ENCODE assay signal across 17 cellular contexts in the genomic region with DNA sequence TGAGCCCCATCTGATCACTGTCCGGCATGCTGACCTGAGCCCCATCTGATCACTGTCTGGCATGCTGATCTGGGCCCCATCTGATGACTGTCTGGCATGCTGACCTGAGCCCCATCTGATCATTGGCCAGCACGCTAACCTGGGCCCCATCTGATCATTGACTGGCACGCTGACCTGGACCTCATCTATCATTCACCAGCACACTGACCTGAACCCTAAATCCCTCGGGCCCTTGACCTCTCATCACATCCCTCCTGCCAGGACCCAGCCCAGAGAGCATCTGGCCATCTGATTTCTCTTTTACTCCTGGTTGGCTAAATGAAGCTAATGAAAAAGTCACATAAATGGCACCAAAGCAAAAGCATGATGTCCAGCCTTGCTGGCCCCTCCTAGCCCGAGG.
"Had no signal": no experiment of that assay in that cellular context is flagged by ENCODE, and none has a peak within 500 bp of the region (broad histone marks: within the 10 kb centered on the region; RNA-seq: fewer than 3 reads in every experiment).

No MANE protein-coding gene starts in this region.

- H3K4me3 ChIP-seq: adrenal gland, cardiac muscle cell, skin epidermis, upper lobe of left lung had no signal

- H3K27me3 ChIP-seq: adrenal gland, cardiac muscle cell, upper lobe of left lung had no signal

- FAIRE-seq: islet of Langerhans had no signal

- H3K27ac ChIP-seq: adrenal gland, cardiac muscle cell, parathyroid adenoma, skin epidermis, upper lobe of left lung, WERI-Rb-1 had no signal

- ATAC-seq: activated CD4-positive, alpha-beta T cell treated with anti-CD3 and anti-CD28 coated beads for 36 hours; activated CD8-positive, alpha-beta T cell treated with anti-CD3 and anti-CD28 coated beads for 36 hours; activated T-helper 17 cell treated with anti-CD3 and anti-CD28 coated beads, Interleukin-2, amount 50 U/mL, for 72 hours; esophagus mucosa; left ventricle myocardium superior; T-helper 17 cell had no signal

- H3K36me3 ChIP-seq: adrenal gland, cardiac muscle cell, upper lobe of left lung, WERI-Rb-1 had no signal

- H3K4me1 ChIP-seq: adrenal gland had no signal

- H3K9ac ChIP-seq: parathyroid adenoma had no signal

- H3K9me3 ChIP-seq: adrenal gland, upper lobe of left lung had no signal

- DNase-seq: activated CD4-positive, alpha-beta T cell treated with anti-CD3 and anti-CD28 coated beads for 36 hours; activated CD8-positive, alpha-beta T cell treated with anti-CD3 and anti-CD28 coated beads for 36 hours; left ventricle myocardium superior; retina; stimulated activated CD4-positive, alpha-beta T cell treated with anti-CD3 and anti-CD28 coated beads, Interleukin-4, amount 100 ng/mL, for 4 hours; stimulated activated CD8-positive, alpha-beta memory T cell treated with anti-CD3 and anti-CD28 coated beads, Interleukin-4, amount 100 ng/mL, for 48 hours; stimulated activated naive CD4-positive, alpha-beta T cell treated with Interleukin-2 at 50 U/mL for 16 hours; T-helper 17 cell; upper lobe of left lung; WERI-Rb-1 had no signal
